In genomic region chr11:120180571-120181445, GRCh38 we compare ENCODE assay signal across 9 cellular contexts. TPM values are rescaled to one million over a fixed set of nuclear protein-coding genes. Genes with fewer than 3 reads are reported as not detected.
DNase-seq lines count a peak whose midpoint lies in the region; ATAC-seq and TF ChIP-seq lines count a peak whose summit lies in the region.
"Had no signal": no experiment of that assay in that cellular context is flagged by ENCODE, and none has a peak within 500 bp of the region (broad histone marks: within the 10 kb centered on the region; RNA-seq: fewer than 3 reads in every experiment).

No MANE protein-coding gene starts in this region.

- H3K4me1 Mint-ChIP-seq in HFFc6 (ENCODE audit: low read depth) = peaks cover 56% of the 10 kb centered on the region

- H3K27ac ChIP-seq in coronary artery = peak overlapping the region in 1 of 2 donors; percentile 66
- no peak overlapping the region for H3K27ac ChIP-seq in lung (ENCODE audit: low read depth in 1 of 2, low read length in 1 of 2)

- H3K36me3 Mint-ChIP-seq in HFFc6 (ENCODE audit: low read depth) = no peaks in the 10 kb centered on the region

- DNase-seq in A172 (ENCODE audit: low spot score) (peak; percentile 35), HFFc6 (peak; percentile 91), coronary artery (ENCODE audit: low spot score) (peak; percentile 74), lung (ENCODE audit: low spot score) (peak; percentile 26), SHP77 (lab: John Stamatoyannopoulos, UW) (no peak), NCI-H187 (lab: John Stamatoyannopoulos, UW) (no peak)
- DNase-seq: Caco-2 had no signal

- no peaks in the 10 kb centered on the region for H3K4me1 ChIP-seq in lung (ENCODE audit: control insufficient read depth in 2 of 2, insufficient read depth in 2 of 2, low read length in 2 of 2)

- ATAC-seq in lung (ENCODE audit: insufficient read depth, low FRiP score) = no peak
- no peak for ATAC-seq in GM18909 (IDR thresholded peaks at IDR 0.05; ENCODE audit: poor library complexity, unreplicated experiment)
- no peak for ATAC-seq in HG03097 (IDR thresholded peaks at IDR 0.05; ENCODE audit: low FRiP score, unreplicated experiment)

- H3K9me3 ChIP-seq in lung (ENCODE audit: control insufficient read depth in 2 of 2, insufficient read depth in 1 of 2, low read length in 1 of 2) = no peaks in the 10 kb centered on the region
- H3K9me3 ChIP-seq: Caco-2 had no signal

- 72 to 75% methylated on average over 13 of the region's 13 CpGs for whole genome bisulfite sequencing in lung, 2 donors

- peak overlapping the region; percentile 99 for H3K27ac Mint-ChIP-seq in HFFc6

- H3K9me3 Mint-ChIP-seq in HFFc6 = no peaks in the 10 kb centered on the region

- H3K4me3 ChIP-seq in coronary artery (no peak overlapping the region), lung (no peak overlapping the region)

- peak overlapping the region; percentile 73 for H3K4me3 Mint-ChIP-seq in HFFc6

- TF ChIP-seq CTCF in HFFc6 (IDR thresholded peaks at IDR 0.05) (peak; percentile 79), coronary artery (IDR thresholded peaks at IDR 0.05) (no peak), lung (IDR thresholded peaks at IDR 0.05; ENCODE audit: control extremely low read depth, extremely low read depth) (no peak)

- H3K27me3 ChIP-seq in lung (ENCODE audit: control insufficient read depth, insufficient read depth) = no peaks in the 10 kb centered on the region

- H3K36me3 ChIP-seq in lung (ENCODE audit: control insufficient read depth in 2 of 2, insufficient read depth in 2 of 2, low read length in 2 of 2) = no peaks in the 10 kb centered on the region

- peaks cover 3% of the 10 kb centered on the region for H3K27me3 Mint-ChIP-seq in HFFc6 (ENCODE audit: insufficient read depth)

RNA-seq across cellular contexts. Expression of gene OAF, which starts 30.0 kb away (rescaled TPM):
- total RNA-seq in A172 (2014; rRNA removed; shearing (Covaris generic)) = 45.9 and 57.6 TPM in 2 replicates
- total RNA-seq in HFFc6 (2021; fragmentation: NEBNext Ultra II Directional; extraction: Animal tissue kit (Norgen Biotek cat#: 25700)) = 100 to 1,000 TPM; 111 to 143 (median 123) TPM
- 10 to 100 TPM in 1 of 2 donors, 1 to 10 TPM in 1; 7.7 to 27.4 TPM for total RNA-seq in lung
- polyA plus RNA-seq in lung = 10 to 100 TPM in 1 of 2 donors, 1 to 10 TPM in 1; 8.2 to 15.8 TPM

RNA-seq across cellular contexts. Expression of gene TRIM29, which starts 42.9 kb away (rescaled TPM):
- total RNA-seq in A172 (2014; rRNA removed; shearing (Covaris generic)) = 3.0 and 10.2 TPM in 2 replicates
- 1 to 10 TPM; 1.5 to 3.2 (median 3.1) TPM for total RNA-seq in HFFc6 (2021; fragmentation: NEBNext Ultra II Directional; extraction: Animal tissue kit (Norgen Biotek cat#: 25700))
- 10 to 100 TPM in 1 of 2 donors, 1 to 10 TPM in 1; 4.4 to 26.6 TPM for total RNA-seq in lung
- 10 to 100 TPM; 13.0 to 20.7 TPM for polyA plus RNA-seq in lung

RNA-seq across cellular contexts. Expression of gene POU2F3, which starts 59.1 kb away (rescaled TPM):
- 0.07 and 0.48 TPM in 2 replicates for total RNA-seq in A172 (2014; rRNA removed; shearing (Covaris generic))
- not detected for total RNA-seq in HFFc6 (2021; fragmentation: NEBNext Ultra II Directional; extraction: Animal tissue kit (Norgen Biotek cat#: 25700))
- 1 to 10 TPM; 2.6 to 2.9 TPM for total RNA-seq in lung
- 1 to 10 TPM; 3.3 to 3.9 TPM for polyA plus RNA-seq in lung
- total RNA-seq: Caco-2 had no signal

Comparison
In these comparisons a context has a peak if more than half of its experiments do, and no peak if none do; other contexts are left out.
1. DNase-seq: peak in A172 (single experiment), HFFc6 (single experiment), coronary artery (single experiment) and lung (single experiment); none in SHP77 (0 of 2) and NCI-H187 (0 of 2).